Comparison of ENCODE assay signal across 8 cellular contexts in the genomic region with DNA sequence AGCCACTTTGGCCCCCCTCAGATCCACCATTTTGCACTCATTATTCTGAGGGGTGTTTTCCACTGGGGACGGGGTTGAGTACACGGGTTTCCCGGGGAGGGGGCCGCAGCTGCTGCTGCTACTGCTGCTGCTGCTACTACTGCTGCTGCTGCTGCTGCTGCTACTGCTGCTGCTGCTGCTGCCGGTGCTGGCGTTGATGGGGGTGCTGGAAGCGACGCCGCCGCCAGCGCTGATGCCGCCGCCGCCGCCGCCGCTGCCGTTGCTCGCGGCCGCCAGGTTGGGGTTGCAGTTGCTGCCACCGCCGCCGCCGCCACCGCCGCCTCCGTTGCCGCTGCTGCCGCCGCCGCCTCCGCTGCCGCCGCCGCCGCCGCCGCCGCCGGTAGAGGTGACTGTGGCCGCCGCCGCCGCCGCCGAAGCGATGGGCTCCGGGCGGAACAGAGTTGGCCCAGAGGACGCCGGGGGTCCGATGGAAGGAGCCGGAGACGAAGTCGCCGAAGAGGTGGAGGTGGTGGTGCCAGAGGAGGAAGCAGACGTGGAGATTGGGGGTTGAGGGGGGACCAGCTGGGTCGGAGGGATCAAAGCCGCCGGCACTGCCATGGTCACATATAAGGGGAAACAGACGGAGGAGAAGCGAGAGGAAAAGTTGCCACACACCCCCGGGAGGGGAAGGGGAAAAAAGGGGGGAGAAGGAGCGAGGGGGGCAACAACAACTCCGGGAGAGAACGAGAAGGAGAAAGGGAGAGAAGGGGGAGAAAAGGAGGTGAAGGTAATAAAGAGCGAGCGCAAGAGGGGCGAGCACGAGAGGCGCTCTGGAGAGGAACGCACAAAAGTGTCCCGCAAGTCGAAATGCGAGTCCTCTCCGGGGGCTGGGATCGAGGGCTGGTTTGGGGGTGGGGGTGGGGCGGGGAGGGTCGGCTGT. TPM values are rescaled to one million over a fixed set of nuclear protein-coding genes. Genes with fewer than 3 reads are reported as not detected.
DNase-seq lines count a peak whose midpoint lies in the region; FAIRE-seq and TF ChIP-seq lines count a peak whose summit lies in the region.

No MANE protein-coding gene starts in this region.

- intact Hi-C loops in Calu3 (cut with micrococcal nuclease; ENCODE audit: unreplicated experiment), result no loop called here
- intact Hi-C loops in endothelial cell of umbilical vein (cut with micrococcal nuclease), result loop anchor here (1.0 to 10.0 kb wide), 11 partner anchors 76 to 1242 kb away; no protein-coding TSS in a partner anchor

- peaks cover 3% of the 10 kb centered on the region for H3K4me1 ChIP-seq in endothelial cell of umbilical vein (ENCODE audit: control insufficient read depth, extremely low read depth, insufficient read depth, low read length)
- H3K4me1 ChIP-seq in mucosa of rectum (ENCODE audit: control insufficient read depth in 2 of 2, insufficient read depth in 2 of 2, low read length in 2 of 2), result peaks cover 0 to 5% of the 10 kb centered on the region in 2 donors

- no peak for TF ChIP-seq CTCF in Calu3 (IDR thresholded peaks at IDR 0.05; ENCODE audit: unreplicated experiment)
- TF ChIP-seq CTCF in HFF-Myc (IDR thresholded peaks at IDR 0.05; ENCODE audit: low read depth, low read length, missing control alignments), result no peak
- TF ChIP-seq CTCF in endothelial cell of umbilical vein (IDR thresholded peaks at IDR 0.05; ENCODE audit: extremely low read depth in 1 of 2, insufficient read depth in 1 of 2, low read depth in 1 of 2, low read length in 2 of 2), result no peak

- H3K36me3 Mint-ChIP-seq in Calu3 (ENCODE audit: insufficient read depth, unreplicated experiment), result peaks cover 23% of the 10 kb centered on the region
- no peaks in the 10 kb centered on the region for H3K36me3 Mint-ChIP-seq in T-helper 2 cell treated with Interferon-gamma antibody and Interleukin-4, amounts not matched to agents 5 μg/mL and 100 μg/mL, for 36 hours (ENCODE audit: low read depth)

- H3K9ac ChIP-seq in endothelial cell of umbilical vein (replicated peaks; ENCODE audit: extremely low read depth, insufficient read depth, low read length), result peak overlapping the region; percentile 76
- H3K9ac ChIP-seq in mucosa of rectum (ENCODE audit: low read depth in 1 of 2, low read length in 2 of 2), result peak overlapping the region; percentile 70 to 82

- H3K4me2 ChIP-seq in endothelial cell of umbilical vein (ENCODE audit: insufficient read depth, low read length), result peak overlapping the region; percentile 92

- H3K9me3 ChIP-seq in endothelial cell of umbilical vein (replicated peaks; ENCODE audit: control insufficient read depth, insufficient read depth, low read length), result no peaks in the 10 kb centered on the region
- H3K9me3 ChIP-seq in mucosa of rectum (ENCODE audit: control insufficient read depth in 2 of 2, low read length in 2 of 2), result no peaks in the 10 kb centered on the region

- no peak for FAIRE-seq in endothelial cell of umbilical vein (lab: Jason Lieb, UNC)

- H4K20me1 ChIP-seq in endothelial cell of umbilical vein (replicated peaks; ENCODE audit: control insufficient read depth, extremely low read depth, insufficient read depth, low read length), result no peaks in the 10 kb centered on the region

- dilution Hi-C loops in endothelial cell of umbilical vein (cut with MboI; ENCODE audit: extremely low pct_ligation_motif_present, low sequenced_read_pairs), result no loop called here

- DNase-seq in Calu3, result peak; percentile 22
- DNase-seq in HFF-Myc (ENCODE audit: extremely low read depth, low read depth), result no peak
- DNase-seq in T-helper 2 cell treated with Interferon-gamma antibody and Interleukin-4, amounts not matched to agents 5 μg/mL and 100 μg/mL, for 36 hours (ENCODE audit: low spot score), result no peak
- peak; percentile 51 for DNase-seq in endothelial cell of umbilical vein (ENCODE audit: low read depth, low spot score)
- no peak for DNase-seq in LoVo (ENCODE audit: low spot score)
- no peak for DNase-seq in NCI-H128 (lab: John Stamatoyannopoulos, UW; ENCODE audit: unreplicated experiment)
- no peak for DNase-seq in cerebellar cortex (ENCODE audit: low spot score)

- TF ChIP-seq POLR2A in endothelial cell of umbilical vein (IDR thresholded peaks at IDR 0.05; ENCODE audit: low read depth, low read length), result no peak

- POLR2A ChIA-PET in endothelial cell of umbilical vein (lab: Charles Lee), result no interaction called here

- peaks cover 0 to 4% of the 10 kb centered on the region in 2 experiments for H3K27me3 ChIP-seq in endothelial cell of umbilical vein (ENCODE audit: control insufficient read depth in 2 of 2, insufficient read depth in 2 of 2, low read length in 2 of 2)
- no peaks in the 10 kb centered on the region for H3K27me3 ChIP-seq in mucosa of rectum (ENCODE audit: control insufficient read depth in 2 of 2, insufficient read depth in 2 of 2, low read length in 2 of 2)

- H3K27me3 Mint-ChIP-seq in Calu3 (ENCODE audit: unreplicated experiment), result no peaks in the 10 kb centered on the region
- H3K27me3 Mint-ChIP-seq in T-helper 2 cell treated with Interferon-gamma antibody and Interleukin-4, amounts not matched to agents 5 μg/mL and 100 μg/mL, for 36 hours (ENCODE audit: low read depth), result peaks cover 78% of the 10 kb centered on the region

- no peaks in the 10 kb centered on the region for H3K79me2 ChIP-seq in endothelial cell of umbilical vein (ENCODE audit: control insufficient read depth, insufficient read depth, low read length)

- no TSS peak for BruUV-seq in Calu3 (replicated peaks; lab: Mats Ljungman, UMichigan)
- BruUV-seq in endothelial cell of umbilical vein (replicated peaks; lab: Mats Ljungman, UMichigan), result TSS peak; percentile 15

- no peaks in the 10 kb centered on the region for H3K36me3 ChIP-seq in endothelial cell of umbilical vein (ENCODE audit: control insufficient read depth in 2 of 2, extremely low read depth in 1 of 2, insufficient read depth in 2 of 2, low read length in 2 of 2)
- no peaks in the 10 kb centered on the region for H3K36me3 ChIP-seq in mucosa of rectum (ENCODE audit: control insufficient read depth in 2 of 2, insufficient read depth in 2 of 2, low read length in 2 of 2)

- peak overlapping the region; percentile 56 for H3K4me3 ChIP-seq in HFF-Myc (replicated peaks; ENCODE audit: low read depth, low read length)
- peak overlapping the region; percentile 75 to 98 (median 95) for H3K4me3 ChIP-seq in endothelial cell of umbilical vein (replicated peaks in 1 of 3; ENCODE audit: insufficient read depth in 1 of 3, low read depth in 1 of 3, low read length in 3 of 3)
- H3K4me3 ChIP-seq in mucosa of rectum (ENCODE audit: low read length in 2 of 2), result peak overlapping the region; percentile 81 to 90

- H3K9me3 Mint-ChIP-seq in Calu3 (ENCODE audit: low read depth, unreplicated experiment), result no peaks in the 10 kb centered on the region
- no peaks in the 10 kb centered on the region for H3K9me3 Mint-ChIP-seq in T-helper 2 cell treated with Interferon-gamma antibody and Interleukin-4, amounts not matched to agents 5 μg/mL and 100 μg/mL, for 36 hours

- peak overlapping the region; percentile 97 for H2AFZ ChIP-seq in endothelial cell of umbilical vein (ENCODE audit: low read depth, low read length)

- CTCF ChIA-PET in Calu3 (lab: Charles Lee), result interaction anchor here (0.9 kb wide), 1 partner anchor 12 kb away, joined by 4 read pairs; no protein-coding TSS in a partner anchor
- CTCF ChIA-PET in endothelial cell of umbilical vein (lab: Charles Lee), result interaction anchor here (1.1 to 4.9 kb wide), 5 partner anchors 12 to 906 kb away, joined by 3 to 25 read pairs (median 4); no protein-coding TSS in a partner anchor

- no peak overlapping the region for H3K27ac Mint-ChIP-seq in Calu3 (ENCODE audit: unreplicated experiment)
- no peak overlapping the region for H3K27ac Mint-ChIP-seq in T-helper 2 cell treated with Interferon-gamma antibody and Interleukin-4, amounts not matched to agents 5 μg/mL and 100 μg/mL, for 36 hours

- no peaks in the 10 kb centered on the region for H3K4me1 Mint-ChIP-seq in Calu3 (ENCODE audit: low read depth, unreplicated experiment)
- H3K4me1 Mint-ChIP-seq in T-helper 2 cell treated with Interferon-gamma antibody and Interleukin-4, amounts not matched to agents 5 μg/mL and 100 μg/mL, for 36 hours (ENCODE audit: low read depth), result peaks cover 17% of the 10 kb centered on the region

- H3K9me1 ChIP-seq in endothelial cell of umbilical vein (replicated peaks; ENCODE audit: control insufficient read depth, extremely low read depth, insufficient read depth, low read length), result no peaks in the 10 kb centered on the region

- H3K4me3 Mint-ChIP-seq in Calu3 (ENCODE audit: low read depth, unreplicated experiment), result peak overlapping the region; percentile 76
- peak overlapping the region; percentile 74 for H3K4me3 Mint-ChIP-seq in T-helper 2 cell treated with Interferon-gamma antibody and Interleukin-4, amounts not matched to agents 5 μg/mL and 100 μg/mL, for 36 hours

- H3K27ac ChIP-seq in endothelial cell of umbilical vein (ENCODE audit: insufficient read depth, low read depth, low read length) (peak overlapping the region; percentile 34), mucosa of rectum (ENCODE audit: low read depth in 2 of 2, low read length in 2 of 2) (peak overlapping the region; percentile 77 to 83)

TF ChIP-seq in endothelial cell of umbilical vein, 7 proteins besides CTCF, POLR2A, EP300 and RAD21:
- TF ChIP-seq POLR2AphosphoS5 (IDR thresholded peaks at IDR 0.05; ENCODE audit: insufficient read depth, low read depth, low read length), result no peak
- TF ChIP-seq JUN (IDR thresholded peaks at IDR 0.05; ENCODE audit: borderline replicate concordance, insufficient read depth, insufficient read length, low read depth), result no peak
- no peak for TF ChIP-seq EZH2 (IDR thresholded peaks at IDR 0.05; ENCODE audit: borderline replicate concordance, low read depth, low read length, severe bottlenecking)
- no peak for TF ChIP-seq FOS (IDR thresholded peaks at IDR 0.05; ENCODE audit: borderline replicate concordance, insufficient read depth, low read length)
- TF ChIP-seq GATA2 (IDR thresholded peaks at IDR 0.05; ENCODE audit: insufficient read depth, insufficient read length, low read depth, low read length), result no peak
- no peak for TF ChIP-seq MYC (IDR thresholded peaks at IDR 0.05; ENCODE audit: low read depth, low read length)
- TF ChIP-seq, protein P1, sequence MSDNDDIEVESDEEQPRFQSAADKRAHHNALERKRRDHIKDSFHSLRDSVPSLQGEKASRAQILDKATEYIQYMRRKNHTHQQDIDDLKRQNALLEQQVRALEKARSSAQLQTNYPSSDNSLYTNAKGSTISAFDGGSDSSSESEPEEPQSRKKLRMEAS (IDR thresholded peaks at IDR 0.05; ENCODE audit: insufficient read depth, insufficient read length), result no peak

RNA-seq across cellular contexts. Expression of gene DACH1, which starts 0.6 kb away (rescaled TPM):
- 0.14 and 0.20 TPM in 2 replicates for total RNA-seq in Calu3 (2022)
- total RNA-seq in endothelial cell of umbilical vein, result 24.0 and 28.3 TPM in 2 replicates
- 8.3 and 8.6 TPM in 2 replicates for polyA plus RNA-seq in endothelial cell of umbilical vein
- 5.9 and 6.4 TPM in 2 replicates for polyA plus RNA-seq in endothelial cell of umbilical vein (2011; cell fraction: cytosol; rRNA removed)
- 11.7 and 13.7 TPM in 2 replicates for polyA plus RNA-seq in endothelial cell of umbilical vein (2011; cell fraction: nucleus; rRNA removed)
- 3.0 and 3.5 TPM in 2 replicates for polyA plus RNA-seq in endothelial cell of umbilical vein (2012)
- 27.3 and 27.8 TPM in 2 replicates for polyA minus RNA-seq in endothelial cell of umbilical vein
- polyA minus RNA-seq in endothelial cell of umbilical vein (2011; cell fraction: cytosol; rRNA and poly(A)+ RNA removed), result not detected
- 48.8 and 64.5 TPM in 2 replicates for polyA minus RNA-seq in endothelial cell of umbilical vein (2011; cell fraction: nucleus; rRNA and poly(A)+ RNA removed)

Comparison
In these comparisons a context has a peak if more than half of its experiments do, and no peak if none do; other contexts are left out.
1. DNase-seq: peak in Calu3 (single experiment) and endothelial cell of umbilical vein (single experiment); none in HFF-Myc (single experiment), T-helper 2 cell treated with Interferon-gamma antibody and Interleukin-4, amounts not matched to agents 5 μg/mL and 100 μg/mL, for 36 hours (single experiment), LoVo (single experiment), NCI-H128 (single experiment) and cerebellar cortex (single experiment).
2. RNA of gene DACH1, which starts 0.6 kb away (total RNA-seq): 24.0 to 28.3 TPM in endothelial cell of umbilical vein; 0.14 to 0.20 TPM in Calu3; every median in the first group is over 10 times any median in the second.
3. Peak in every context shown above with its lines, with median percentiles within 50 percentile points of each other: H3K4me3 ChIP-seq.